ENCODE assay signal across 1 cellular context in genomic region chr17:50184057-50184456, GRCh38.
TF ChIP-seq lines count a peak whose summit lies in the region.

No MANE protein-coding gene starts in this region.

TF ChIP-seq in HepG2, 621 proteins besides CTCF, POLR2A, EP300 and RAD21:
- TF ChIP-seq TEAD2 (CRISPR knock-in tag; IDR thresholded peaks at IDR 0.05) (no peak), SIN3B (IDR thresholded peaks at IDR 0.05; ENCODE audit: low read length) (no peak), GATAD1 (CRISPR knock-in tag; IDR thresholded peaks at IDR 0.05) (no peak), ZNF512B (CRISPR knock-in tag; IDR thresholded peaks at IDR 0.05; ENCODE audit: borderline replicate concordance) (no peak)
